ENCODE assay signal across 9 cellular contexts in genomic region chr12:118102609-118103008, GRCh38. TPM values are rescaled to one million over a fixed set of nuclear protein-coding genes. Genes with fewer than 3 reads are reported as not detected.
DNase-seq lines count a peak whose midpoint lies in the region; ATAC-seq and TF ChIP-seq lines count a peak whose summit lies in the region.
"Had no signal": no experiment of that assay in that cellular context is flagged by ENCODE, and none has a peak within 500 bp of the region (broad histone marks: within the 10 kb centered on the region; RNA-seq: fewer than 3 reads in every experiment).

No MANE protein-coding gene starts in this region.

- TF ChIP-seq CTCF in LNCaP clone FGC (IDR thresholded peaks at IDR 0.05; ENCODE audit: control insufficient read depth, extremely low read depth, insufficient read depth) (no peak), neural progenitor cell (IDR thresholded peaks at IDR 0.05) (no peak)

- ATAC-seq in GM18909 (IDR thresholded peaks at IDR 0.05; ENCODE audit: poor library complexity, unreplicated experiment) = no peak
- ATAC-seq in GM19463 (IDR thresholded peaks at IDR 0.05; ENCODE audit: unreplicated experiment) = no peak
- no peak for ATAC-seq in HG03039 (IDR thresholded peaks at IDR 0.05; ENCODE audit: unreplicated experiment)

- H3K36me3 Mint-ChIP-seq in neural progenitor cell = no peaks in the 10 kb centered on the region

- peak overlapping the region in 5 of 11 experiments; percentile 82 to 86 (median 83); a peak in 7 of 22 replicates for H3K27ac ChIP-seq in BLaER1 treated with 17β-estradiol and CSF1 and Interleukin-3, amounts not matched to agents 10 nM and 100 nM
- H3K27ac ChIP-seq in ectodermal cell (ENCODE audit: insufficient read depth, low read depth, low read length, poor library complexity, severe bottlenecking) (no peak overlapping the region), neural progenitor cell (no peak overlapping the region)
- H3K27ac ChIP-seq: neutrophil had no signal

- peaks cover 25% of the 10 kb centered on the region for H3F3A ChIP-seq in neural progenitor cell (ENCODE audit: low read depth)

- H3K79me2 ChIP-seq in neural progenitor cell (ENCODE audit: low read depth) = no peaks in the 10 kb centered on the region

- WGBS in ectodermal cell, 2 experiments = 11 to 16% methylated on average over 5 of the region's 5 CpGs

- peak overlapping the region; percentile 84 to 99 (median 95) for H3K4me2 ChIP-seq in BLaER1 treated with 17β-estradiol and CSF1 and Interleukin-3, amounts not matched to agents 10 nM and 100 nM
- peak overlapping the region; percentile 90 for H3K4me2 ChIP-seq in neural progenitor cell

- H3K9me3 ChIP-seq in BLaER1 treated with 17β-estradiol and CSF1 and Interleukin-3, amounts not matched to agents 10 nM and 100 nM (replicated peaks in 1 of 11) = no peaks in the 10 kb centered on the region
- no peaks in the 10 kb centered on the region for H3K9me3 ChIP-seq in ectodermal cell (ENCODE audit: control insufficient read depth, low read length)
- H3K9me3 ChIP-seq in neural progenitor cell (ENCODE audit: low read depth) = no peaks in the 10 kb centered on the region
- H3K9me3 ChIP-seq: neutrophil had no signal

- DNase-seq in LNCaP clone FGC (ENCODE audit: low read depth) (no peak), neural progenitor cell (ENCODE audit: low spot score) (no peak), cerebellar cortex (ENCODE audit: low spot score) (no peak)

- H4K20me1 ChIP-seq in BLaER1 treated with 17β-estradiol and CSF1 and Interleukin-3, amounts not matched to agents 10 nM and 100 nM = peaks cover 0 to 8% (median 5%) of the 10 kb centered on the region in 11 experiments; a peak in 4 of 22 replicates
- no peaks in the 10 kb centered on the region for H4K20me1 ChIP-seq in neural progenitor cell (ENCODE audit: low read depth)

- peak overlapping the region; percentile 87 for H2AFZ ChIP-seq in neural progenitor cell (replicated peaks)

- H3K9me3 Mint-ChIP-seq in neural progenitor cell = no peaks in the 10 kb centered on the region

- peaks cover 12% of the 10 kb centered on the region for H3K27me3 Mint-ChIP-seq in neural progenitor cell (ENCODE audit: insufficient read depth, low read depth)

- peaks cover 17% of the 10 kb centered on the region for H3K4me1 Mint-ChIP-seq in neural progenitor cell

- peaks cover 10 to 37% (median 29%) of the 10 kb centered on the region in 10 experiments; a peak in 19 of 20 replicates for H3K4me1 ChIP-seq in BLaER1 treated with 17β-estradiol and CSF1 and Interleukin-3, amounts not matched to agents 10 nM and 100 nM
- no peaks in the 10 kb centered on the region for H3K4me1 ChIP-seq in ectodermal cell (ENCODE audit: control insufficient read depth, insufficient read depth, low read length)
- H3K4me1 ChIP-seq in neural progenitor cell = no peaks in the 10 kb centered on the region

- H3K27ac Mint-ChIP-seq in neural progenitor cell = peak overlapping the region; percentile 94

- H3K9ac ChIP-seq in BLaER1 treated with 17β-estradiol and CSF1 and Interleukin-3, amounts not matched to agents 10 nM and 100 nM = peak overlapping the region in 9 of 11 experiments; percentile 78 to 89 (median 88); a peak in 18 of 22 replicates
- H3K9ac ChIP-seq in neural progenitor cell = no peak overlapping the region

- H3K27me3 ChIP-seq in BLaER1 treated with 17β-estradiol and CSF1 and Interleukin-3, amounts not matched to agents 10 nM and 100 nM = no peaks in the 10 kb centered on the region
- H3K27me3 ChIP-seq in ectodermal cell (ENCODE audit: control insufficient read depth, insufficient read depth, low read length, poor library complexity, severe bottlenecking) (peaks cover 11% of the 10 kb centered on the region), neural progenitor cell (no peaks in the 10 kb centered on the region)

- H3K4me3 ChIP-seq in BLaER1 treated with 17β-estradiol and CSF1 and Interleukin-3, amounts not matched to agents 10 nM and 100 nM = peak overlapping the region; percentile 79 to 99 (median 92)
- H3K4me3 ChIP-seq in LNCaP clone FGC (ENCODE audit: low read depth, low read length) (peak overlapping the region; percentile 74), ectodermal cell (ENCODE audit: insufficient read depth, low read depth, low read length) (peak overlapping the region; percentile 76), neural progenitor cell (peak overlapping the region; percentile 90)

- H3K36me3 ChIP-seq in BLaER1 treated with 17β-estradiol and CSF1 and Interleukin-3, amounts not matched to agents 10 nM and 100 nM = peaks cover 0 to 14% (median 6%) of the 10 kb centered on the region in 11 experiments; a peak in 4 of 22 replicates
- no peaks in the 10 kb centered on the region for H3K36me3 ChIP-seq in ectodermal cell (ENCODE audit: control insufficient read depth, insufficient read depth, low read length)
- no peaks in the 10 kb centered on the region for H3K36me3 ChIP-seq in neural progenitor cell
- H3K36me3 ChIP-seq: neutrophil had no signal

- peak overlapping the region; percentile 97 for H3K4me3 Mint-ChIP-seq in neural progenitor cell

RNA-seq across cellular contexts. Expression of gene VSIG10, which starts 1.2 kb away (rescaled TPM):
- 17.5 TPM for polyA plus RNA-seq in ectodermal cell (2013, experiment 1 of 4)
- 21.9 TPM for polyA plus RNA-seq in ectodermal cell (2013, experiment 2 of 4)
- 14.0 TPM for polyA plus RNA-seq in ectodermal cell (2013, experiment 3 of 4)
- 17.9 TPM for polyA plus RNA-seq in ectodermal cell (2013, experiment 4 of 4)
- 22.6 and 57.9 TPM in 2 replicates for total RNA-seq in neural progenitor cell (ENCODE audit: low replicate concordance)

RNA-seq across cellular contexts. Expression of gene PEBP1, which starts 33.3 kb away (rescaled TPM):
- 297 TPM for polyA plus RNA-seq in ectodermal cell (2013, experiment 1 of 4)
- 264 TPM for polyA plus RNA-seq in ectodermal cell (2013, experiment 2 of 4)
- 194 TPM for polyA plus RNA-seq in ectodermal cell (2013, experiment 3 of 4)
- 215 TPM for polyA plus RNA-seq in ectodermal cell (2013, experiment 4 of 4)
- total RNA-seq in neural progenitor cell (ENCODE audit: low replicate concordance) = 266 and 406 TPM in 2 replicates

RNA-seq across cellular contexts. Expression of gene WSB2, which starts 41.6 kb away (rescaled TPM):
- polyA plus RNA-seq in ectodermal cell (2013, experiment 1 of 4) = 27.5 TPM
- 25.3 TPM for polyA plus RNA-seq in ectodermal cell (2013, experiment 2 of 4)
- polyA plus RNA-seq in ectodermal cell (2013, experiment 3 of 4) = 21.5 TPM
- 22.9 TPM for polyA plus RNA-seq in ectodermal cell (2013, experiment 4 of 4)
- 21.2 and 26.0 TPM in 2 replicates for total RNA-seq in neural progenitor cell (ENCODE audit: low replicate concordance)
